In genomic region chr17:7419833-7420610, GRCh38 we compare ENCODE assay signal across 17 cellular contexts. TPM values are rescaled to one million over a fixed set of nuclear protein-coding genes. Genes with fewer than 3 reads are reported as not detected.
A peak's percentile ranks its signal among the peaks of the same experiment; 100 is the strongest.
DNase-seq lines count a peak whose midpoint lies in the region; ATAC-seq, FAIRE-seq and TF ChIP-seq lines count a peak whose summit lies in the region.
"Had no signal": no experiment of that assay in that cellular context is flagged by ENCODE, and none has a peak within 500 bp of the region (broad histone marks: within the 10 kb centered on the region; RNA-seq: fewer than 3 reads in every experiment).

Gene SPEM1, plus strand, starts transcription at chr17:7420324. Its CDS starts 61 bp downstream, at chr17:7420385.

- DNase-seq in HepG2 (ENCODE audit: low spot score) (no peak), right lobe of liver (no peak), endothelial cell (ENCODE audit: low spot score) (no peak), neural progenitor cell (ENCODE audit: low spot score) (peak; percentile 69), GOT3 (lab: John Stamatoyannopoulos, UW) (no peak), foreskin melanocyte (no peak)
- DNase-seq in activated naive CD4-positive, alpha-beta T cell treated with anti-CD3 and anti-CD28 coated beads, Interleukin-2, amount 50 U/mL, for 72 hours (ENCODE audit: low spot score in 2 of 2), result no peak
- DNase-seq: MV-4-11, NCI-H1417 treated with DMSO at 0.1 percent for 48 hours, NCI-H2029 treated with DMSO at 0.1 percent for 48 hours, NCI-H510A treated with DMSO at 0.1 percent for 48 hours, Right ventricle myocardium superior had no signal

- H3K36me3 ChIP-seq in HepG2 (replicated peaks in 1 of 2; ENCODE audit: control insufficient read depth in 1 of 2, insufficient read depth in 2 of 2, low read length in 2 of 2) (no peaks in the 10 kb centered on the region), right lobe of liver (no peaks in the 10 kb centered on the region), neural progenitor cell (no peaks in the 10 kb centered on the region)

- H3K27ac ChIP-seq in HepG2 (ENCODE audit: extremely low read length, insufficient read depth, low read length) (no peak within 1 kb of the TSS), right lobe of liver (no peak within 1 kb of the TSS), neural progenitor cell (peak within 1 kb of the TSS; percentile 53)
- H3K27ac ChIP-seq: C4-2B had no signal

- H3K4me1 ChIP-seq in HepG2 (ENCODE audit: insufficient read depth, low read length), result peaks cover 13% of the 10 kb centered on the region; the same call in 1 of the 2 replicates
- no peaks in the 10 kb centered on the region for H3K4me1 ChIP-seq in right lobe of liver
- peaks cover 13% of the 10 kb centered on the region for H3K4me1 ChIP-seq in neural progenitor cell

- H3F3A ChIP-seq in neural progenitor cell (ENCODE audit: low read depth), result no peaks in the 10 kb centered on the region

- H3K27me3 Mint-ChIP-seq in endothelial cell (ENCODE audit: unreplicated experiment) (peaks cover 7% of the 10 kb centered on the region), neural progenitor cell (ENCODE audit: insufficient read depth, low read depth) (peaks cover 18% of the 10 kb centered on the region)

- H3K36me3 Mint-ChIP-seq in endothelial cell (ENCODE audit: low read depth, unreplicated experiment) (peaks cover 20% of the 10 kb centered on the region), neural progenitor cell (peaks cover 20% of the 10 kb centered on the region)
- H3K36me3 Mint-ChIP-seq in activated naive CD4-positive, alpha-beta T cell treated with anti-CD3 and anti-CD28 coated beads, Interleukin-2, amount 50 U/mL, for 72 hours, result no peaks in the 10 kb centered on the region

- H3K4me3 Mint-ChIP-seq in endothelial cell (ENCODE audit: unreplicated experiment), result no peak within 1 kb of the TSS
- peak within 1 kb of the TSS; percentile 74 for H3K4me3 Mint-ChIP-seq in neural progenitor cell

- BruUV-seq in HepG2 (replicated peaks; lab: Mats Ljungman, UMichigan), result no TSS peak

- H3K4me2 ChIP-seq in HepG2 (ENCODE audit: low read depth, low read length) (no peak within 1 kb of the TSS), neural progenitor cell (peak within 1 kb of the TSS; percentile 18)

- TF ChIP-seq POLR2A in HepG2 (IDR thresholded peaks at IDR 0.05; ENCODE audit: insufficient read depth in 1 of 2, low read depth in 2 of 2, low read length in 2 of 2) (no peak), right lobe of liver (IDR thresholded peaks at IDR 0.05) (no peak)

- peaks cover 2 to 5% of the 10 kb centered on the region in 2 experiments; a peak in 1 of 5 replicates for H3K27me3 ChIP-seq in HepG2 (ENCODE audit: control insufficient read depth in 1 of 2, insufficient read depth in 2 of 2, low read length in 2 of 2)
- H3K27me3 ChIP-seq in right lobe of liver, result no peaks in the 10 kb centered on the region
- no peaks in the 10 kb centered on the region for H3K27me3 ChIP-seq in neural progenitor cell

- ATAC-seq in HepG2, result peak; percentile 13; the same call in 1 of the 3 replicates
- ATAC-seq in right lobe of liver, result no peak
- no peak for ATAC-seq in HG03280 (IDR thresholded peaks at IDR 0.05; ENCODE audit: unreplicated experiment)
- no peak for ATAC-seq in activated naive CD4-positive, alpha-beta T cell treated with anti-CD3 and anti-CD28 coated beads, Interleukin-2, amount 50 U/mL, for 72 hours
- ATAC-seq: Panc1 had no signal

- TF ChIP-seq CTCF in HepG2 (CRISPR knock-in tag; IDR thresholded peaks at IDR 0.05) (no peak), right lobe of liver (IDR thresholded peaks at IDR 0.05) (no peak), endothelial cell (IDR thresholded peaks at IDR 0.05; ENCODE audit: unreplicated experiment) (no peak), neural progenitor cell (IDR thresholded peaks at IDR 0.05) (no peak)

- no peak for TF ChIP-seq EP300 in HepG2 (IDR thresholded peaks at IDR 0.05; ENCODE audit: low read depth in 2 of 2, low read length in 2 of 2)
- no peak for TF ChIP-seq EP300 in HepG2 (CRISPR knock-in tag; IDR thresholded peaks at IDR 0.05; ENCODE audit: borderline replicate concordance)

- H3K9ac ChIP-seq in HepG2 (ENCODE audit: insufficient read depth, low read depth, low read length) (no peak within 1 kb of the TSS), neural progenitor cell (no peak within 1 kb of the TSS)

- H3K4me1 Mint-ChIP-seq in endothelial cell (ENCODE audit: unreplicated experiment) (peaks cover 8% of the 10 kb centered on the region), neural progenitor cell (peaks cover 41% of the 10 kb centered on the region)

- H3K9me3 ChIP-seq in HepG2 (ENCODE audit: low read length) (no peaks in the 10 kb centered on the region), right lobe of liver (no peaks in the 10 kb centered on the region), neural progenitor cell (ENCODE audit: low read depth) (no peaks in the 10 kb centered on the region)

- in situ Hi-C loops in HepG2 (cut with HindIII; ENCODE audit: extremely low pct_ligation_motif_present, low pct_unique_long_range_greater_than_20kb), result no loop called here

- H3K4me3 ChIP-seq in HepG2 (replicated peaks in 1 of 3; ENCODE audit: insufficient read depth in 1 of 3, low read depth in 2 of 3, low read length in 3 of 3) (no peak within 1 kb of the TSS), right lobe of liver (no peak within 1 kb of the TSS), neural progenitor cell (no peak within 1 kb of the TSS)

- H3K79me2 ChIP-seq in HepG2 (ENCODE audit: insufficient read depth, low read length), result no peaks in the 10 kb centered on the region
- no peaks in the 10 kb centered on the region for H3K79me2 ChIP-seq in neural progenitor cell (ENCODE audit: low read depth)

- FAIRE-seq in HepG2 (lab: Jason Lieb, UNC), result no peak

- no peaks in the 10 kb centered on the region for H3K9me3 Mint-ChIP-seq in endothelial cell (ENCODE audit: unreplicated experiment)
- no peaks in the 10 kb centered on the region for H3K9me3 Mint-ChIP-seq in neural progenitor cell
- H3K9me3 Mint-ChIP-seq in activated naive CD4-positive, alpha-beta T cell treated with anti-CD3 and anti-CD28 coated beads, Interleukin-2, amount 50 U/mL, for 72 hours, result no peaks in the 10 kb centered on the region

- intact Hi-C loops in HepG2 (cut with micrococcal nuclease; ENCODE audit: unreplicated experiment) (no loop called here), right lobe of liver (cut with DNase I) (no loop called here)

- TF ChIP-seq RAD21 in HepG2 (CRISPR knock-in tag; IDR thresholded peaks at IDR 0.05), result no peak

- CTCF ChIA-PET in HepG2 (lab: Yijun Ruan, JAX; ENCODE audit: low intra/inter-chr PET ratio, low total read pairs), result no interaction called here

- POLR2A ChIA-PET in HepG2 (lab: Yijun Ruan, JAX), result interaction anchor here (1.8 kb wide), 1 partner anchor 16 kb away, joined by 11 read pairs; the partner anchor contains the start of gene TMEM256

- WGBS in HepG2 (ENCODE audit: low lambda C conversion rate), result 53% methylated on average over 8 of the region's 17 CpGs
- WGBS in right lobe of liver (ENCODE audit: insufficient coverage, low coverage, low lambda C conversion rate, missing lambda C conversion rate), result 52% methylated on average over 5 of the region's 17 CpGs

- H3K27ac Mint-ChIP-seq in endothelial cell (ENCODE audit: unreplicated experiment), result peak within 1 kb of the TSS; percentile 70
- peak within 1 kb of the TSS; percentile 88 for H3K27ac Mint-ChIP-seq in neural progenitor cell
- H3K27ac Mint-ChIP-seq in activated naive CD4-positive, alpha-beta T cell treated with anti-CD3 and anti-CD28 coated beads, Interleukin-2, amount 50 U/mL, for 72 hours, result peak within 1 kb of the TSS in 1 of 2 donors; percentile 61

- H4K20me1 ChIP-seq in HepG2 (ENCODE audit: insufficient read depth, low read length) (no peaks in the 10 kb centered on the region), neural progenitor cell (ENCODE audit: low read depth) (peaks cover 35% of the 10 kb centered on the region)

- H2AFZ ChIP-seq in HepG2 (ENCODE audit: low read length) (no peak within 1 kb of the TSS), neural progenitor cell (replicated peaks) (no peak within 1 kb of the TSS)

TF ChIP-seq in HepG2, 621 proteins besides CTCF, POLR2A, EP300 and RAD21 (continues in another document):
- no peak for TF ChIP-seq SMAD1 (CRISPR knock-in tag; IDR thresholded peaks at IDR 0.05; ENCODE audit: borderline replicate concordance, low read depth)
- no peak for TF ChIP-seq ISL2 (CRISPR knock-in tag; IDR thresholded peaks at IDR 0.05)

RNA-seq across cellular contexts. Expression of gene SPEM1, which starts in this region (rescaled TPM):
- total RNA-seq in HepG2 (2016; rRNA removed; fragmentation: Illumina TruSeq; extraction: Trizol) (not detected in 2 replicates), right lobe of liver (not detected), endothelial cell (ENCODE audit: unreplicated experiment) (0.38 TPM), neural progenitor cell (ENCODE audit: low replicate concordance) (not detected in 2 replicates)
- total RNA-seq in HepG2 (2016; cell fraction: cytosol; rRNA removed; fragmentation: Illumina TruSeq; extraction: Trizol; ENCODE audit: low read depth), result not detected in 2 replicates
- not detected in 2 replicates for total RNA-seq in HepG2 (2016; cell fraction: insoluble cytoplasmic fraction; rRNA removed; fragmentation: Illumina TruSeq; extraction: Trizol)
- total RNA-seq in HepG2 (2016; cell fraction: membrane; rRNA removed; fragmentation: Illumina TruSeq; extraction: Trizol), result not detected in 2 replicates
- total RNA-seq in HepG2 (2016; cell fraction: nucleus; rRNA removed; fragmentation: Illumina TruSeq; extraction: Trizol), result not detected in 2 replicates
- polyA plus RNA-seq in HepG2 (2011; rRNA removed), result not detected in 2 replicates
- polyA plus RNA-seq in HepG2 (2011; cell fraction: cytosol; rRNA removed), result not detected in 2 replicates
- 0.19 TPM in 1 of 2 replicates, not detected in the other for polyA plus RNA-seq in HepG2 (2011; cell fraction: nucleus; rRNA removed)
- not detected in 2 replicates for polyA plus RNA-seq in HepG2 (2012)
- polyA plus RNA-seq in HepG2 (2016; cell fraction: cytosol; fragmentation: Illumina TruSeq; extraction: Trizol; ENCODE audit: low read depth), result not detected in 2 replicates
- not detected in 2 replicates for polyA plus RNA-seq in HepG2 (2016; cell fraction: insoluble cytoplasmic fraction; fragmentation: Illumina TruSeq; extraction: Trizol; ENCODE audit: low read depth)
- polyA plus RNA-seq in HepG2 (2016; cell fraction: membrane; fragmentation: Illumina TruSeq; extraction: Trizol; ENCODE audit: low read depth), result not detected in 2 replicates
- polyA plus RNA-seq in HepG2 (2016; cell fraction: nucleus; fragmentation: Illumina TruSeq; extraction: Trizol; ENCODE audit: insufficient read depth, low read depth), result not detected in 2 replicates
- polyA minus RNA-seq in HepG2 (2011; rRNA and poly(A)+ RNA removed; ENCODE audit: low replicate concordance), result not detected in 2 replicates
- polyA minus RNA-seq in HepG2 (2011; cell fraction: cytosol; rRNA and poly(A)+ RNA removed), result not detected in 2 replicates
- not detected in 2 replicates for polyA minus RNA-seq in HepG2 (2011; cell fraction: nucleus; rRNA and poly(A)+ RNA removed)
- total RNA-seq in activated naive CD4-positive, alpha-beta T cell treated with anti-CD3 and anti-CD28 coated beads, Interleukin-2, amount 50 U/mL, for 72 hours, result not detected
- total RNA-seq: A172, H4, Right ventricle myocardium superior had no signal

Comparison
In these comparisons a context has a peak if more than half of its experiments do, and no peak if none do; other contexts are left out.
1. Peak in ATAC-seq in HepG2; RNA of the gene not detected or under 1 TPM.
2. Peak in DNase-seq, H3K27ac ChIP-seq and H3K4me2 ChIP-seq in neural progenitor cell; RNA of the gene not detected or under 1 TPM.